ENCODE assay signal across 8 cellular contexts in the genomic region with DNA sequence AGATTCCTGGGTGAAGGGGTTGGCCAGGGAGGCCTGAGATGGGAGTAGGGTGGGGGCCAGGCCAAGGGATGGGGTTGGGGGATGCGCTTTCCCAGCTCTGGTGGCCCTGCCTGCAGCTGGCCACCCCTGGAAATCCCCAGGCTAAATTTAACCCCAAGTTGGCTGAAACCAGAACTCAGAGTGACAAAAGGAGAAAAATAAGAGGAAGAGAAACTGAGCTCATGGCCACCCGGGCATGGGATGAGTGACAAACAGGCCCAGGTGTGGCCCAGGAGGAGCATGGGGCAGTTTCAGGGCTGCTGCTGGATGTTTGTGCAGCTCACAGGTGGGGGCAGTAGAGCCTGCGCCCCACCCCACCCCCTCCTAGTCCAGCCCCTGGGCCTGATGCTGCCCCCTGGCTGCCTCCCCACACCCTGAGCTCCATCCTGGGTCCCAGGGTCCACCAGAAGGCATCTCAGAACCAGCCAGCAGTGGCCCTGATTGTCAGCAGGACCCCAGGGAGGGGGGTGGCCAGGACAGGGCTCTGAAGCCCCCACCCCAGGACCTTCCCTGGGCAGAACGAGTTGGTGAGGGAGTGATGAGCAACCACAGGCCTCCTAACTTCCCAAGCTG. TPM values are rescaled to one million over a fixed set of nuclear protein-coding genes. Genes with fewer than 3 reads are reported as not detected.
DNase-seq lines count a peak whose midpoint lies in the region; ATAC-seq, FAIRE-seq and TF ChIP-seq lines count a peak whose summit lies in the region.

No MANE protein-coding gene starts in this region.

- no peak overlapping the region for H3K4me3 Mint-ChIP-seq in CD8-positive, alpha-beta T cell
- H3K4me3 Mint-ChIP-seq in activated CD8-positive, alpha-beta T cell treated with anti-CD3 and anti-CD28 coated beads, Interleukin-2, amount 10 ng/mL, durations not matched to agents 7 days and 5 days, result no peak overlapping the region

- H3K36me3 ChIP-seq in CD8-positive, alpha-beta T cell (ENCODE audit: insufficient read depth, low read length), result no peaks in the 10 kb centered on the region

- ATAC-seq in CD8-positive, alpha-beta T cell, result peak; percentile 23
- ATAC-seq in HG03045 (IDR thresholded peaks at IDR 0.05; ENCODE audit: unreplicated experiment), result peak; percentile 80
- peak; percentile 33 for ATAC-seq in activated CD8-positive, alpha-beta T cell treated with anti-CD3 and anti-CD28 coated beads, Interleukin-2, amount 10 ng/mL, durations not matched to agents 7 days and 5 days

- H3K9me3 ChIP-seq in CD8-positive, alpha-beta T cell (ENCODE audit: low read length), result no peaks in the 10 kb centered on the region

- no peak overlapping the region for H3K4me3 ChIP-seq in CD8-positive, alpha-beta T cell (ENCODE audit: low read depth, low read length)

- no peak for TF ChIP-seq CTCF in CD8-positive, alpha-beta T cell (IDR thresholded peaks at IDR 0.05)

- CTCF ChIA-PET in CD8-positive, alpha-beta T cell (lab: Charles Lee), result interaction anchor here (1.0 to 1.2 kb wide), 2 partner anchors 15 to 21 kb away, joined by 3 read pairs; no protein-coding TSS in a partner anchor
- CTCF ChIA-PET in activated CD8-positive, alpha-beta T cell treated with anti-CD3 and anti-CD28 coated beads, Interleukin-2, amount 10 ng/mL, durations not matched to agents 7 days and 5 days (lab: Charles Lee), result interaction anchor here (0.8 to 1.9 kb wide), 7 partner anchors 18 to 87 kb away, joined by 3 to 5 read pairs (median 4); no protein-coding TSS in a partner anchor

- H3K27ac ChIP-seq in CD8-positive, alpha-beta T cell (ENCODE audit: low read depth, low read length), result no peak overlapping the region

- peak; percentile 98 for FAIRE-seq in GM19239 (lab: Jason Lieb, UNC)

- DNase-seq in CD8-positive, alpha-beta T cell, result no peak
- DNase-seq in GM19239 (ENCODE audit: insufficient read length, low spot score), result peak; percentile 81
- no peak for DNase-seq in activated CD8-positive, alpha-beta T cell treated with anti-CD3 and anti-CD28 coated beads, Interleukin-2, amount 10 ng/mL, durations not matched to agents 7 days and 5 days
- DNase-seq in SW480 (ENCODE audit: low spot score), result no peak
- no peak for DNase-seq in GDM1 (lab: John Stamatoyannopoulos, UW)
- no peak for DNase-seq in hippocampal formation (lab: John Stamatoyannopoulos, UW)
- DNase-seq in islet precursor cell, result no peak

- H3K27me3 Mint-ChIP-seq in CD8-positive, alpha-beta T cell (ENCODE audit: low read depth), result no peaks in the 10 kb centered on the region
- H3K27me3 Mint-ChIP-seq in activated CD8-positive, alpha-beta T cell treated with anti-CD3 and anti-CD28 coated beads, Interleukin-2, amount 10 ng/mL, durations not matched to agents 7 days and 5 days (ENCODE audit: low read depth), result peaks cover 12% of the 10 kb centered on the region

- intact Hi-C loops in CD8-positive, alpha-beta T cell (cut with DNase I, micrococcal nuclease), result no loop called here

- H3K36me3 Mint-ChIP-seq in CD8-positive, alpha-beta T cell, result no peaks in the 10 kb centered on the region
- H3K36me3 Mint-ChIP-seq in activated CD8-positive, alpha-beta T cell treated with anti-CD3 and anti-CD28 coated beads, Interleukin-2, amount 10 ng/mL, durations not matched to agents 7 days and 5 days (ENCODE audit: low read depth), result no peaks in the 10 kb centered on the region

- H3K9me3 Mint-ChIP-seq in CD8-positive, alpha-beta T cell, result no peaks in the 10 kb centered on the region
- H3K9me3 Mint-ChIP-seq in activated CD8-positive, alpha-beta T cell treated with anti-CD3 and anti-CD28 coated beads, Interleukin-2, amount 10 ng/mL, durations not matched to agents 7 days and 5 days (ENCODE audit: insufficient read depth), result no peaks in the 10 kb centered on the region

- no peaks in the 10 kb centered on the region for H3K4me1 ChIP-seq in CD8-positive, alpha-beta T cell (ENCODE audit: insufficient read depth, low read length)

- H3K4me1 Mint-ChIP-seq in CD8-positive, alpha-beta T cell (ENCODE audit: low read depth), result no peaks in the 10 kb centered on the region
- H3K4me1 Mint-ChIP-seq in activated CD8-positive, alpha-beta T cell treated with anti-CD3 and anti-CD28 coated beads, Interleukin-2, amount 10 ng/mL, durations not matched to agents 7 days and 5 days (ENCODE audit: low read depth), result peaks cover 9% of the 10 kb centered on the region

- H3K27ac Mint-ChIP-seq in CD8-positive, alpha-beta T cell, result no peak overlapping the region
- H3K27ac Mint-ChIP-seq in activated CD8-positive, alpha-beta T cell treated with anti-CD3 and anti-CD28 coated beads, Interleukin-2, amount 10 ng/mL, durations not matched to agents 7 days and 5 days, result no peak overlapping the region

- no peaks in the 10 kb centered on the region for H3K27me3 ChIP-seq in CD8-positive, alpha-beta T cell (ENCODE audit: insufficient read depth, low read length)

- POLR2A ChIA-PET in CD8-positive, alpha-beta T cell (lab: Charles Lee), result no interaction called here
- POLR2A ChIA-PET in activated CD8-positive, alpha-beta T cell treated with anti-CD3 and anti-CD28 coated beads, Interleukin-2, amount 10 ng/mL, durations not matched to agents 7 days and 5 days (lab: Charles Lee), result no interaction called here

RNA-seq across cellular contexts. Expression of gene IGLL5, which starts 48.0 kb away (rescaled TPM):
- total RNA-seq in CD8-positive, alpha-beta T cell, result 1 to 10 TPM in 1 of 2 experiments, not detected in 1; 1.5 TPM
- not detected for total RNA-seq in activated CD8-positive, alpha-beta T cell treated with anti-CD3 and anti-CD28 coated beads, Interleukin-2, amount 10 ng/mL, durations not matched to agents 7 days and 5 days

Comparison
In these comparisons a context has a peak if more than half of its experiments do, and no peak if none do; other contexts are left out.
1. ATAC-seq: peak in every context shown above with its lines; median percentile 80 in HG03045; 33 in activated CD8-positive, alpha-beta T cell treated with anti-CD3 and anti-CD28 coated beads, Interleukin-2, amount 10 ng/mL, durations not matched to agents 7 days and 5 days; 23 in CD8-positive, alpha-beta T cell.